ENCODE assay signal across 10 cellular contexts in the genomic region with DNA sequence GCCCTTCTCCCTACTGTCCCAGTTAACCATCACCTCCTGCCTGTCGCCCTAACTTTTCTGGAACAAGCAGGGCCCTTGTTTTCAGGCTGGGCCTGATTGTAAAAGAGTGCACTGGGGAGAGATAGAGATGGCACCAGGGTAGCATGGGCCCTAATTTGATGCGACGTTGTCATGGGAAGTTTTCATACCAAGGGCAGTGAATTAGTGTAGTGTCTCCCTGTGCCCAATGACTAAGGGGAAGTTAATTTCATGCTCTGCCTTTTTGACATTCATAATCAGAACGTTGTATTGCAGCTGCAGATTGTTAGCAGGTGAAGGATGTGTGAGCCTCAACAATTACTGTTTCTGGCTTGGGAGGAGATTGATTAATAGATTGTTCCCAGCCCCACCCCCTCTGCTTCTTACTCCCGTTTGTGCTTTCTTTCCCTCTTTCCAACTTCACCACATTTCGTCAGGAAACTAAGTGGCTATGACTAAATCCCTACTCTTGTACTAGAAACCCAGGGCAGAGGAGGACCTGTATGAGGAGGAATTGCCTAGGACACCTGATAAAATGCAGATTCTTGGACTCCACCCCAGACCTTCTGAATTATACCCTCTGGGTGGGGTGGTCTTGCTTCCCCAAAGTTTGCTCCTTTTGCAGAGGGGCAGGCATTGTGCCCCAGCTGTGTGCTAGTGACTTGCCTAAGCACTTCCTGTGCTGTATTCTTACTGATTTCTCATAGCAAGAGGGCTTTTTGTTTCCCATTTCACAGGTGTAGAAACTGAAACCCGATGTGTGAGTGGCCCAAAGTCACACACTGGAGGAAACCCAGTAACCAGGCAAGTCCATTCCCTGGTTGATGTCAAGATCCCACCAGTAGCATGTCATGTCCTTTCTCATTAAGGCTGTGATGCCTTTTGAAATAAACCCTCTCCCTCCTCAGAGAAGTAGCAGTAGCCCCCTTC. TPM values are rescaled to one million over a fixed set of nuclear protein-coding genes. Genes with fewer than 3 reads are reported as not detected.
A peak's percentile ranks its signal among the peaks of the same experiment; 100 is the strongest.
DNase-seq lines count a peak whose midpoint lies in the region; ATAC-seq and TF ChIP-seq lines count a peak whose summit lies in the region.
"Had no signal": no experiment of that assay in that cellular context is flagged by ENCODE, and none has a peak within 500 bp of the region (broad histone marks: within the 10 kb centered on the region; RNA-seq: fewer than 3 reads in every experiment).

No MANE protein-coding gene starts in this region.

- H3F3A ChIP-seq in GM23338 (replicated peaks; ENCODE audit: low read depth) = no peaks in the 10 kb centered on the region

- H3K9me3 Mint-ChIP-seq in activated CD4-positive, alpha-beta T cell treated with anti-CD3 and anti-CD28 coated beads for 36 hours (ENCODE audit: low read depth) = no peaks in the 10 kb centered on the region
- H3K9me3 Mint-ChIP-seq in GM23338 = no peaks in the 10 kb centered on the region

- no peak for TF ChIP-seq CTCF in GM23338 (conservative IDR thresholded peaks at IDR 0.05; ENCODE audit: low read depth in 2 of 2)
- no peak for TF ChIP-seq CTCF in gastrocnemius medialis (IDR thresholded peaks at IDR 0.05 in 4 of 5, conservative IDR thresholded peaks at IDR 0.05 in 1 of 5)
- TF ChIP-seq CTCF in ovary (IDR thresholded peaks at IDR 0.05) = no peak

- H3K4me2 ChIP-seq in GM23338 = peak overlapping the region; percentile 26; the same call in 1 of the 2 replicates

- no peak overlapping the region for H3K27ac ChIP-seq in GM23338 (ENCODE audit: low read depth)
- H3K27ac ChIP-seq in gastrocnemius medialis = peak overlapping the region; percentile 70 to 83 (median 76)
- no peak overlapping the region for H3K27ac ChIP-seq in ovary
- H3K27ac ChIP-seq: SJSA1 had no signal

- H3K4me3 Mint-ChIP-seq in activated CD4-positive, alpha-beta T cell treated with anti-CD3 and anti-CD28 coated beads for 36 hours = no peak overlapping the region
- no peak overlapping the region for H3K4me3 Mint-ChIP-seq in GM23338

- H3K4me1 ChIP-seq in GM23338 (ENCODE audit: insufficient read depth) (peaks cover 12% of the 10 kb centered on the region), gastrocnemius medialis (peaks cover 71 to 72% of the 10 kb centered on the region in 2 donors), ovary (ENCODE audit: insufficient read depth) (peaks cover 17% of the 10 kb centered on the region)
- H3K4me1 ChIP-seq: SJSA1 had no signal

- intact Hi-C loops in activated CD4-positive, alpha-beta T cell treated with anti-CD3 and anti-CD28 coated beads for 36 hours (cut with DNase I, micrococcal nuclease) = no loop called here
- intact Hi-C loops in gastrocnemius medialis (cut with DNase I; ENCODE audit: low total_unique reads) = no loop called here
- intact Hi-C loops in ovary (cut with DNase I) = no loop called here
- intact Hi-C loops in posterior vena cava (cut with DNase I) = no loop called here

- no peak overlapping the region for H3K27ac Mint-ChIP-seq in activated CD4-positive, alpha-beta T cell treated with anti-CD3 and anti-CD28 coated beads for 36 hours
- H3K27ac Mint-ChIP-seq in GM23338 = no peak overlapping the region; the same call in 1 of the 2 replicates

- TF ChIP-seq EP300 in ovary (IDR thresholded peaks at IDR 0.05) = no peak

- H3K79me2 ChIP-seq in GM23338 (replicated peaks; ENCODE audit: insufficient read depth) = peaks cover 92% of the 10 kb centered on the region

- 62 to 72% (median 67%) methylated on average over 7 of the region's 7 CpGs for WGBS in ovary, 3 donors

- CTCF ChIA-PET in activated CD4-positive, alpha-beta T cell treated with anti-CD3 and anti-CD28 coated beads for 36 hours (lab: Charles Lee) = interaction anchor here (0.7 kb wide), 2 partner anchors 8 to 20 kb away, joined by 3 read pairs; no protein-coding TSS in a partner anchor

- DNase-seq in activated CD4-positive, alpha-beta T cell treated with anti-CD3 and anti-CD28 coated beads for 36 hours = peak; percentile 15
- DNase-seq in activated CD4-positive, alpha-beta T cell treated with anti-CD3 and anti-CD28 coated beads for 1 hour = no peak
- DNase-seq in GM23338 (ENCODE audit: low spot score) (no peak), gastrocnemius medialis (no peak), COR-L47 (lab: John Stamatoyannopoulos, UW) (no peak), ovary (no peak), posterior vena cava (ENCODE audit: low spot score) (no peak)
- DNase-seq: aorta had no signal

- H4K20me1 ChIP-seq in GM23338 (replicated peaks; ENCODE audit: insufficient read depth) = peaks cover 61% of the 10 kb centered on the region

- H3K4me3 ChIP-seq in GM23338 = no peak overlapping the region
- no peak overlapping the region for H3K4me3 ChIP-seq in gastrocnemius medialis
- H3K4me3 ChIP-seq in ovary = no peak overlapping the region
- H3K4me3 ChIP-seq: SJSA1 had no signal

- H3K36me3 ChIP-seq in GM23338 (ENCODE audit: insufficient read depth) (no peaks in the 10 kb centered on the region), gastrocnemius medialis (no peaks in the 10 kb centered on the region), ovary (no peaks in the 10 kb centered on the region)
- H3K36me3 ChIP-seq: SJSA1 had no signal

- H3K27me3 Mint-ChIP-seq in activated CD4-positive, alpha-beta T cell treated with anti-CD3 and anti-CD28 coated beads for 36 hours = peaks cover 7% of the 10 kb centered on the region
- peaks cover 9% of the 10 kb centered on the region for H3K27me3 Mint-ChIP-seq in GM23338 (ENCODE audit: insufficient read depth, low read depth, poor library complexity)

- in situ Hi-C loops in gastrocnemius medialis (cut with MboI; ENCODE audit: low sequenced_read_pairs in 4 of 4) = loop anchor here in 1 of 4 donors (25.0 kb wide), 1 partner anchor 280 kb away; no protein-coding TSS in a partner anchor

- no peaks in the 10 kb centered on the region for H3K9me3 ChIP-seq in gastrocnemius medialis
- no peaks in the 10 kb centered on the region for H3K9me3 ChIP-seq in ovary
- H3K9me3 ChIP-seq: SJSA1 had no signal

- no peak overlapping the region for H2AFZ ChIP-seq in GM23338

- no peaks in the 10 kb centered on the region for H3K27me3 ChIP-seq in GM23338 (ENCODE audit: insufficient read depth)
- no peaks in the 10 kb centered on the region for H3K27me3 ChIP-seq in gastrocnemius medialis
- H3K27me3 ChIP-seq in ovary = no peaks in the 10 kb centered on the region

- H3K36me3 Mint-ChIP-seq in activated CD4-positive, alpha-beta T cell treated with anti-CD3 and anti-CD28 coated beads for 36 hours (ENCODE audit: low read depth) = no peaks in the 10 kb centered on the region
- no peaks in the 10 kb centered on the region for H3K36me3 Mint-ChIP-seq in GM23338 (ENCODE audit: low read depth)

- no peak for TF ChIP-seq POLR2A in gastrocnemius medialis (IDR thresholded peaks at IDR 0.05)
- TF ChIP-seq POLR2A in ovary (IDR thresholded peaks at IDR 0.05) = no peak

- ATAC-seq in activated CD4-positive, alpha-beta T cell treated with anti-CD3 and anti-CD28 coated beads for 36 hours = peak; percentile 78
- ATAC-seq in GM23338 (no peak), HG03575 (IDR thresholded peaks at IDR 0.05; ENCODE audit: extremely low read depth, insufficient number of reproducible peaks, low FRiP score, unreplicated experiment) (peak; percentile 90), gastrocnemius medialis (no peak)

- H3K4me1 Mint-ChIP-seq in activated CD4-positive, alpha-beta T cell treated with anti-CD3 and anti-CD28 coated beads for 36 hours = no peaks in the 10 kb centered on the region
- peaks cover 55% of the 10 kb centered on the region for H3K4me1 Mint-ChIP-seq in GM23338

- POLR2A ChIA-PET in activated CD4-positive, alpha-beta T cell treated with anti-CD3 and anti-CD28 coated beads for 36 hours (lab: Charles Lee) = no interaction called here

- no peaks in the 10 kb centered on the region for H3K9me2 ChIP-seq in GM23338 (ENCODE audit: insufficient read depth)

RNA-seq across cellular contexts. Expression of a gene that starts 56.3 kb away (rescaled TPM):
- under 1 TPM; 0.02 to 0.28 TPM for total RNA-seq in activated CD4-positive, alpha-beta T cell treated with anti-CD3 and anti-CD28 coated beads for 36 hours
- total RNA-seq in GM23338 (2014; rRNA removed; shearing (Covaris generic)) = 35.1 and 42.8 TPM in 2 replicates
- polyA plus RNA-seq in GM23338 (2016; fragmentation: Nextera tagmentation; extraction: Ambion mirVana) (8.9 and 11.4 TPM in 2 replicates), ovary (10 to 100 TPM in 1 of 2 donors, 1 to 10 TPM in 1; 9.3 to 29.3 TPM)
- total RNA-seq in gastrocnemius medialis (10 to 100 TPM; 22.7 to 68.2 (median 37.4) TPM), ovary (10 to 100 TPM; 24.3 to 95.0 (median 78.7) TPM), posterior vena cava (10 to 100 TPM; 68.1 to 83.8 TPM)

Comparison
In these comparisons a context has a peak if more than half of its experiments do, and no peak if none do; other contexts are left out.
1. ATAC-seq: peak in activated CD4-positive, alpha-beta T cell treated with anti-CD3 and anti-CD28 coated beads for 36 hours (single experiment) and HG03575 (single experiment); none in GM23338 (single experiment) and gastrocnemius medialis (0 of 2).
2. H3K27ac ChIP-seq: peak in gastrocnemius medialis (4 of 4); none in GM23338 (single experiment) and ovary (0 of 2).
3. RNA of a gene that starts 56.3 kb away (total RNA-seq): 68.1 to 83.8 TPM in posterior vena cava, 24.3 to 95.0 TPM in ovary, 22.7 to 68.2 TPM in gastrocnemius medialis and 35.1 to 42.8 TPM in GM23338; 0.02 to 0.28 TPM in activated CD4-positive, alpha-beta T cell treated with anti-CD3 and anti-CD28 coated beads for 36 hours; every median in the first group is over 10 times any median in the second.